ENCODE assay signal across 1 cellular context in the genomic region with DNA sequence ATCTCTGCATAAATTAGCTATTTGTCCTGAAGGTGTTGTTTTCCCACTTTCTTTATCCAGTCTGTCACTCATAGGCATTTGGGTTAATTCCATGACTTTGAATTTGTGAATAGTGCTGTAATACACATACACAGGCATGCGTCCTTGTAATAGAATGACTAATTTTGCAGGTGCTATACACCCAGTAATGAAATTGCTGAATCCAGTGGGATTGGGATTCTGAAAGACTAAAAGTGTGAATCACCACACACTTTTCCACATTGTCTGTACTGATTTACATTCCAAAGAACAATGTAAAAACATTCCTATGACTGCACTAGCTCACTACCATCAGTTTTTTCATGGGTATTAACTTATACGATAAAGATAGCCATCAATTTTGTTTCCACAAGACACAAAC.
A peak's percentile ranks its signal among the peaks of the same experiment; 100 is the strongest.
DNase-seq lines count a peak whose midpoint lies in the region; ATAC-seq and TF ChIP-seq lines count a peak whose summit lies in the region.
"Not testable (repeated sequence)": the region's sequence is repeated elsewhere in the genome, so short reads cannot be mapped to it uniquely, and the experiment has no call there.

No MANE protein-coding gene starts in this region.

- H3K27ac ChIP-seq in RWPE2 (ENCODE audit: poor library complexity, severe bottlenecking): not testable (repeated sequence)

- DNase-seq in RWPE2 (ENCODE audit: low spot score): not testable (repeated sequence)

- H3K9me3 ChIP-seq in RWPE2 (ENCODE audit: severe bottlenecking): not testable (repeated sequence)

- ATAC-seq in RWPE2 (ENCODE audit: low read depth): peak; percentile 91

- H3K4me1 ChIP-seq in RWPE2 (ENCODE audit: insufficient read depth, poor library complexity, severe bottlenecking): not testable (repeated sequence)

- H3K4me3 ChIP-seq in RWPE2 (ENCODE audit: severe bottlenecking): not testable (repeated sequence)

- H3K27me3 ChIP-seq in RWPE2 (ENCODE audit: insufficient read depth, poor library complexity, severe bottlenecking): not testable (repeated sequence)

- H3K36me3 ChIP-seq in RWPE2 (ENCODE audit: low read depth): not testable (repeated sequence)

- not testable (repeated sequence) for TF ChIP-seq CTCF in RWPE2 (IDR thresholded peaks at IDR 0.05; ENCODE audit: poor library complexity, severe bottlenecking)
